9 cellular contexts compared by ENCODE assay signal in the genomic region with DNA sequence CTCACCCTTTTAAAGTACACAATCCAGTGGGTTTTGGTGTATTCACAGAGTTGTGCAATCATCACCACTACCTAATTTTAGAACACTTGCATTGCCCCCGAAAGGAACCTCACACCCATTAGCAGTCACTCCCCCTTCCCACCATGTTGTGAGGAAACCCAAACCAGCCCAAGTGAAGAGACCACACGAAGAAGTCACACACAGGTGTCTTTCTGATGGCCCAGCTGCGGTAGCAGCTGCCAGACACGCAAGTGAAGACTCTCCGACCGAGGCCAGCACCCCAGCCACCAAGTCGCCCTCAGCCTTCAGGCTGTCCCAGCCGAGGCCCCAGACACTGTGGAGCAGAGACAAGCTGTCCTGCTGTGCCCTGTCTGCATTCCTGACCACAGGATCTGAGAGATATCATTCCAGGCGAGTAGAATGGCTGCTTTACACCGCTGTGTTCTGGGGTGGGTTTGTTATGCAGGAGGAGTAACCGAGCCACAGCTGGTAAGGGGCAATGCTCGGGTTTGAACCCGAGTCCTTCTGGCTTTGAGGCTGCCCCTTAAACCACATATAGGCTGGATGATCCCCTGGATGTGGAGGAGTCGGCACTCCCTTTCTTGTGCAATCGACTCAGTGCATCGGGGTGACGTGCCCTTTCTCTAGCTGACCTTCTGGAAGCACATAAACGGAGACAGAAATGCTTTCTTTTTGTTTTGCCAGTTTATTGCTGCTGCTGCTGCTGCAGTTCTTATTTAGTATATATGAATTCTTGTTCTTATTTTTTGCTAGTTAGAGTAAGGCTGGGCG. TPM values are rescaled to one million over a fixed set of nuclear protein-coding genes. Genes with fewer than 3 reads are reported as not detected.
DNase-seq lines count a peak whose midpoint lies in the region; TF ChIP-seq lines count a peak whose summit lies in the region.
"Had no signal": no experiment of that assay in that cellular context is flagged by ENCODE, and none has a peak within 500 bp of the region (broad histone marks: within the 10 kb centered on the region; RNA-seq: fewer than 3 reads in every experiment).

No MANE protein-coding gene starts in this region.

- H3K36me3 Mint-ChIP-seq in HFFc6 (ENCODE audit: low read depth): peaks cover 4% of the 10 kb centered on the region; the same call in 1 of the 2 replicates

- H4K20me1 ChIP-seq in osteoblast (ENCODE audit: insufficient read depth, low read length): no peaks in the 10 kb centered on the region

- no peaks in the 10 kb centered on the region for H3K9me3 ChIP-seq in osteoblast (ENCODE audit: low read depth, low read length)

- H3K36me3 ChIP-seq in osteoblast (ENCODE audit: insufficient read depth, low read length): no peaks in the 10 kb centered on the region

- no peaks in the 10 kb centered on the region for H3K27me3 Mint-ChIP-seq in HFFc6 (ENCODE audit: insufficient read depth)

- in situ Hi-C loops in G401 (cut with HindIII; ENCODE audit: low sequenced_read_pairs): no loop called here

- peaks cover 11% of the 10 kb centered on the region for H3K4me1 ChIP-seq in osteoblast (ENCODE audit: insufficient read depth, low read length)

- H3K4me1 Mint-ChIP-seq in HFFc6 (ENCODE audit: low read depth): peaks cover 36% of the 10 kb centered on the region

- H3K9me3 Mint-ChIP-seq in HFFc6: no peaks in the 10 kb centered on the region; the same call in 1 of the 2 replicates

- peak overlapping the region; percentile 36; the same call in 1 of the 2 replicates for H3K27ac Mint-ChIP-seq in HFFc6

- peak overlapping the region; percentile 91 for H2AFZ ChIP-seq in osteoblast (ENCODE audit: low read length)

- peak overlapping the region; percentile 59 for H3K4me3 Mint-ChIP-seq in HFFc6

- H3K4me3 ChIP-seq in osteoblast (ENCODE audit: insufficient read depth, low read length): peak overlapping the region; percentile 60

- H3K27me3 ChIP-seq in osteoblast (ENCODE audit: insufficient read depth, low read length): no peaks in the 10 kb centered on the region

- H3K4me2 ChIP-seq in osteoblast (ENCODE audit: insufficient read depth, low read length): peak overlapping the region; percentile 87

- H3K27ac ChIP-seq in osteoblast (ENCODE audit: low read depth, low read length): peak overlapping the region; percentile 75
- H3K27ac ChIP-seq: 22Rv1 had no signal

- no peaks in the 10 kb centered on the region for H3K79me2 ChIP-seq in osteoblast (ENCODE audit: insufficient read depth, low read length)

- peak; percentile 89 for DNase-seq in NK-92 treated with Interleukin-12 subunit alpha and Interleukin-12 subunit beta, amount 100 ng/mL, for 24 hours (lab: John Stamatoyannopoulos, UW)
- no peak for DNase-seq in NK-92 (lab: John Stamatoyannopoulos, UW; ENCODE audit: unreplicated experiment)
- DNase-seq in HFFc6: no peak
- DNase-seq in NCI-H226: peak; percentile 67
- DNase-seq in ecto neural progenitor cell (ENCODE audit: low spot score): peak; percentile 63
- DNase-seq in osteoblast (ENCODE audit: insufficient read length, low spot score, missing footprints): peak; percentile 87
- DNase-seq in G401 (ENCODE audit: low spot score): no peak
- DNase-seq in hypothalamus (lab: John Stamatoyannopoulos, UW): no peak

- TF ChIP-seq CTCF in HFFc6 (IDR thresholded peaks at IDR 0.05): no peak
- TF ChIP-seq CTCF in osteoblast (IDR thresholded peaks at IDR 0.05; ENCODE audit: extremely low read depth, low read depth, low read length): no peak

RNA-seq across cellular contexts. Expression of gene PTPN1, which starts 59.0 kb away (rescaled TPM):
- total RNA-seq in HFFc6 (2021; fragmentation: NEBNext Ultra II Directional; extraction: Animal tissue kit (Norgen Biotek cat#: 25700)): 10 to 100 TPM; 37.8 to 46.5 (median 45.2) TPM
- 27.4 and 28.6 TPM in 2 replicates for total RNA-seq in osteoblast
- total RNA-seq in G401 (2014; rRNA removed; shearing (Covaris generic)): 41.1 and 46.5 TPM in 2 replicates

Comparison
In these comparisons a context has a peak if more than half of its experiments do, and no peak if none do; other contexts are left out.
1. DNase-seq: peak in NK-92 treated with Interleukin-12 subunit alpha and Interleukin-12 subunit beta, amount 100 ng/mL, for 24 hours (single experiment), NCI-H226 (single experiment), ecto neural progenitor cell (single experiment) and osteoblast (single experiment); none in NK-92 (single experiment), HFFc6 (single experiment), G401 (single experiment) and hypothalamus (0 of 51).